In the genomic region with DNA sequence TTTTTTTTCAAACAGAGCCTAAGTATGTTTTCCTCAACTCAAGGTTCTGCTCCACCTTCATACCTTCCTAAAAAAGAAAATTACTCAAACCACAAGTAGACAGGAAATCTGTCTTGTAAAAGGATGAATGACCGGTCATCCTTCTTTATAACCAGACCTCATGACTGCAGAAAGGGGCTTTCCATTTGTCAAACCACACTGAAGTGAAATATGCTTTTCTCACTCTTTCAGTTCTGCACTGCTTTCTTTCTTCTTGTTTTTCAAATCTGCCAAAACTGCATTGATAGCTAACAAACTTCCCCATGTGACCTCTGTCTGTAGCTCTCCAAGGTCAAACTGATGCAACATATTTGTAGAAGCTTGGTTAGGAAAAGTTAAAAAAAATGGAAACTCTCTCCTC, we compare ENCODE assay signal across 9 cellular contexts.
DNase-seq lines count a peak whose midpoint lies in the region; ATAC-seq and TF ChIP-seq lines count a peak whose summit lies in the region.
"Had no signal": no experiment of that assay in that cellular context is flagged by ENCODE, and none has a peak within 500 bp of the region (broad histone marks: within the 10 kb centered on the region; RNA-seq: fewer than 3 reads in every experiment).

No MANE protein-coding gene starts in this region.

- H3K36me3 Mint-ChIP-seq in CD14-positive monocyte, result peaks cover 10 to 21% of the 10 kb centered on the region in 2 donors
- peaks cover 9% of the 10 kb centered on the region for H3K36me3 Mint-ChIP-seq in activated T-helper 2 cell treated with anti-CD3 and anti-CD28 coated beads, Interferon-gamma antibody, Interleukin-2, Interleukin-4, amounts not matched to agents 10 μg/mL and 5 μg/mL and 100 μg/mL, durations not matched to agents 14 hours and 24 hours and 36 hours (ENCODE audit: low read depth)

- peak overlapping the region; percentile 51 to 88 (median 70) for H3K27ac Mint-ChIP-seq in CD14-positive monocyte
- peak overlapping the region; percentile 79 for H3K27ac Mint-ChIP-seq in activated T-helper 2 cell treated with anti-CD3 and anti-CD28 coated beads, Interferon-gamma antibody, Interleukin-2, Interleukin-4, amounts not matched to agents 10 μg/mL and 5 μg/mL and 100 μg/mL, durations not matched to agents 14 hours and 24 hours and 36 hours

- intact Hi-C loops in CD14-positive monocyte (cut with micrococcal nuclease), result no loop called here
- intact Hi-C loops in activated T-helper 2 cell treated with anti-CD3 and anti-CD28 coated beads, Interferon-gamma antibody, Interleukin-2, Interleukin-4, amounts not matched to agents 10 μg/mL and 5 μg/mL and 100 μg/mL, durations not matched to agents 14 hours and 24 hours and 36 hours (cut with micrococcal nuclease), result loop anchor here (1.0 kb wide), 1 partner anchor 18 kb away; no protein-coding TSS in a partner anchor
- intact Hi-C loops in body of pancreas (cut with DNase I), result no loop called here

- H3K27me3 Mint-ChIP-seq in CD14-positive monocyte (ENCODE audit: low read depth in 3 of 3), result no peaks in the 10 kb centered on the region
- no peaks in the 10 kb centered on the region for H3K27me3 Mint-ChIP-seq in activated T-helper 2 cell treated with anti-CD3 and anti-CD28 coated beads, Interferon-gamma antibody, Interleukin-2, Interleukin-4, amounts not matched to agents 10 μg/mL and 5 μg/mL and 100 μg/mL, durations not matched to agents 14 hours and 24 hours and 36 hours (ENCODE audit: low read depth)

- no peak overlapping the region for H3K4me3 ChIP-seq in body of pancreas

- H3K36me3 ChIP-seq in body of pancreas (replicated peaks in 1 of 2; ENCODE audit: insufficient read depth in 1 of 2, low read depth in 2 of 2), result no peaks in the 10 kb centered on the region

- H3K4me3 Mint-ChIP-seq in CD14-positive monocyte, result no peak overlapping the region
- no peak overlapping the region for H3K4me3 Mint-ChIP-seq in activated T-helper 2 cell treated with anti-CD3 and anti-CD28 coated beads, Interferon-gamma antibody, Interleukin-2, Interleukin-4, amounts not matched to agents 10 μg/mL and 5 μg/mL and 100 μg/mL, durations not matched to agents 14 hours and 24 hours and 36 hours (ENCODE audit: low read depth)

- DNase-seq in CD14-positive monocyte (ENCODE audit: low spot score) (no peak), NCI-H2171 (lab: John Stamatoyannopoulos, UW) (no peak), body of pancreas (no peak), DMS114 treated with DMSO at 0.1 percent for 48 hours (lab: John Stamatoyannopoulos, UW; ENCODE audit: unreplicated experiment) (no peak)
- DNase-seq in activated T-helper 2 cell treated with anti-CD3 and anti-CD28 coated beads, Interferon-gamma antibody, Interleukin-2, Interleukin-4, amounts not matched to agents 10 μg/mL and 5 μg/mL and 100 μg/mL, durations not matched to agents 14 hours and 24 hours and 36 hours (ENCODE audit: low spot score), result no peak
- no peak for DNase-seq in stimulated activated naive CD4-positive, alpha-beta T cell treated with Interleukin-2 at 50 U/mL for 16 hours (lab: John Stamatoyannopoulos, UW)

- TF ChIP-seq POLR2A in body of pancreas (IDR thresholded peaks at IDR 0.05), result no peak

- WGBS in body of pancreas, 2 donors, result 45 to 80% methylated on average over 1 of the region's 1 CpG

- H3K9me3 Mint-ChIP-seq in CD14-positive monocyte, result no peaks in the 10 kb centered on the region
- no peaks in the 10 kb centered on the region for H3K9me3 Mint-ChIP-seq in activated T-helper 2 cell treated with anti-CD3 and anti-CD28 coated beads, Interferon-gamma antibody, Interleukin-2, Interleukin-4, amounts not matched to agents 10 μg/mL and 5 μg/mL and 100 μg/mL, durations not matched to agents 14 hours and 24 hours and 36 hours

- no peaks in the 10 kb centered on the region for H3K4me1 ChIP-seq in body of pancreas

- H3K4me1 Mint-ChIP-seq in CD14-positive monocyte, result peaks cover 23% of the 10 kb centered on the region
- peaks cover 23% of the 10 kb centered on the region for H3K4me1 Mint-ChIP-seq in activated T-helper 2 cell treated with anti-CD3 and anti-CD28 coated beads, Interferon-gamma antibody, Interleukin-2, Interleukin-4, amounts not matched to agents 10 μg/mL and 5 μg/mL and 100 μg/mL, durations not matched to agents 14 hours and 24 hours and 36 hours (ENCODE audit: low read depth)

- peak; percentile 78 for ATAC-seq in GM19395 (IDR thresholded peaks at IDR 0.05; ENCODE audit: unreplicated experiment)
- ATAC-seq in HG03045 (IDR thresholded peaks at IDR 0.05; ENCODE audit: unreplicated experiment), result peak; percentile 81
- no peak for ATAC-seq in body of pancreas

- TF ChIP-seq CTCF in CD14-positive monocyte (IDR thresholded peaks at IDR 0.05) (no peak), body of pancreas (IDR thresholded peaks at IDR 0.05) (no peak)

- no peaks in the 10 kb centered on the region for H3K9me3 ChIP-seq in body of pancreas

- no peak overlapping the region for H3K27ac ChIP-seq in body of pancreas
- H3K27ac ChIP-seq: VCaP had no signal

- no peaks in the 10 kb centered on the region for H3K27me3 ChIP-seq in body of pancreas
